In the genomic region with DNA sequence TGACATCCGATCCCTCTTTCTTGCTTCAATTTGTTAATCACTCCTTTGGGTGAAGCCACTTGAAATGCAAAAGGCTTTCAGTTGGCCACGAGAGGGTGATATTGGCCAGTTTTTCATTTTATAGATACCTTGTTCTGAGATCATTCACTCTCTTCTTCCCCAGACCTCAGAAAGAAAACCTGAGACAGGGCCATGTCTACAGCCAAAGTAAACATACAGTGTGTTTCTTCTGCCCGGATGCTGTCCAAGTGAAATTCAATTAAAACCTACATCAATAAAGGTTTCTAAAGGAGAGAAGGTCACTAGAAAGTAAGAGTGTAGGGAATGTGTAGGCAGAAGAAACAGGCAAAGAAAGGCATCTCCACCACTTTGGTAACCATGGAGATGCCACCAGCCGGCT, we compare ENCODE assay signal across 8 cellular contexts. TPM values are rescaled to one million over a fixed set of nuclear protein-coding genes. Genes with fewer than 3 reads are reported as not detected.
A peak's percentile ranks its signal among the peaks of the same experiment; 100 is the strongest.
DNase-seq lines count a peak whose midpoint lies in the region; ATAC-seq and TF ChIP-seq lines count a peak whose summit lies in the region.

No MANE protein-coding gene starts in this region.

- H3K27ac Mint-ChIP-seq in GM23338 = no peak overlapping the region
- no peak overlapping the region for H3K27ac Mint-ChIP-seq in CD4-positive, alpha-beta memory T cell

- peaks cover 2% of the 10 kb centered on the region for H3K27me3 Mint-ChIP-seq in GM23338 (ENCODE audit: insufficient read depth, low read depth, poor library complexity)
- peaks cover 5 to 9% of the 10 kb centered on the region in 2 donors for H3K27me3 Mint-ChIP-seq in CD4-positive, alpha-beta memory T cell

- intact Hi-C loops in tibial artery (cut with DNase I; ENCODE audit: low total_unique reads) = no loop called here
- intact Hi-C loops in CD4-positive, alpha-beta memory T cell (cut with micrococcal nuclease) = no loop called here

- H3K4me2 ChIP-seq in GM23338 = no peak overlapping the region

- no peaks in the 10 kb centered on the region for H3K9me2 ChIP-seq in GM23338 (ENCODE audit: insufficient read depth)

- H3K27ac ChIP-seq in GM23338 (ENCODE audit: low read depth) (no peak overlapping the region), RWPE2 (ENCODE audit: poor library complexity, severe bottlenecking) (no peak overlapping the region), tibial artery (no peak overlapping the region)
- H3K27ac ChIP-seq in CD4-positive, alpha-beta memory T cell (ENCODE audit: low read depth, low read length) = no peak overlapping the region

- POLR2A ChIA-PET in CD4-positive, alpha-beta memory T cell (lab: Charles Lee; ENCODE audit: partially characterized antibody) = no interaction called here

- no peaks in the 10 kb centered on the region for H3K36me3 ChIP-seq in GM23338 (ENCODE audit: insufficient read depth)
- no peaks in the 10 kb centered on the region for H3K36me3 ChIP-seq in RWPE2 (ENCODE audit: low read depth)
- no peaks in the 10 kb centered on the region for H3K36me3 ChIP-seq in tibial artery
- H3K36me3 ChIP-seq in CD4-positive, alpha-beta memory T cell (ENCODE audit: insufficient read depth, low read length) = no peaks in the 10 kb centered on the region

- no peaks in the 10 kb centered on the region for H4K20me1 ChIP-seq in GM23338 (replicated peaks; ENCODE audit: insufficient read depth)

- no peak overlapping the region for H2AFZ ChIP-seq in GM23338

- H3K36me3 Mint-ChIP-seq in GM23338 (ENCODE audit: low read depth) = no peaks in the 10 kb centered on the region
- H3K36me3 Mint-ChIP-seq in CD4-positive, alpha-beta memory T cell = no peaks in the 10 kb centered on the region

- ATAC-seq in GM23338 = peak; percentile 69
- ATAC-seq in RWPE2 (ENCODE audit: low read depth) = peak; percentile 75

- no peaks in the 10 kb centered on the region for H3K9me3 ChIP-seq in RWPE2 (ENCODE audit: severe bottlenecking)
- no peaks in the 10 kb centered on the region for H3K9me3 ChIP-seq in tibial artery
- H3K9me3 ChIP-seq in CD4-positive, alpha-beta memory T cell (ENCODE audit: control insufficient read depth in 1 of 2, low read length in 2 of 2) = no peaks in the 10 kb centered on the region

- H3K4me1 ChIP-seq in GM23338 (ENCODE audit: insufficient read depth) = 0 out of 2 replicates have a peak, but pooled peaks cover 9% of the 10 kb centered on the region
- H3K4me1 ChIP-seq in RWPE2 (ENCODE audit: insufficient read depth, poor library complexity, severe bottlenecking) = peaks cover 5% of the 10 kb centered on the region
- H3K4me1 ChIP-seq in tibial artery = no peaks in the 10 kb centered on the region
- no peaks in the 10 kb centered on the region for H3K4me1 ChIP-seq in CD4-positive, alpha-beta memory T cell (ENCODE audit: insufficient read depth, low read length)

- no peaks in the 10 kb centered on the region for H3K79me2 ChIP-seq in GM23338 (replicated peaks; ENCODE audit: insufficient read depth)

- CTCF ChIA-PET in CD4-positive, alpha-beta memory T cell (lab: Charles Lee; ENCODE audit: partially characterized antibody) = no interaction called here

- peaks cover 5% of the 10 kb centered on the region; the same call in 2 of the 3 replicates for H3K4me1 Mint-ChIP-seq in GM23338
- no peaks in the 10 kb centered on the region for H3K4me1 Mint-ChIP-seq in CD4-positive, alpha-beta memory T cell

- H3K4me3 ChIP-seq in AG09309 (ENCODE audit: control insufficient read depth, low read depth, low read length) (no peak overlapping the region), GM23338 (no peak overlapping the region), RWPE2 (ENCODE audit: severe bottlenecking) (no peak overlapping the region), foreskin fibroblast (ENCODE audit: low read depth in 1 of 2, low read length in 2 of 2) (no peak overlapping the region), tibial artery (no peak overlapping the region)
- no peak overlapping the region for H3K4me3 ChIP-seq in CD4-positive, alpha-beta memory T cell (ENCODE audit: low read length in 2 of 2)

- DNase-seq in AG09309 (ENCODE audit: low read depth) (no peak), GM23338 (ENCODE audit: low spot score) (peak; percentile 72), RWPE2 (ENCODE audit: low spot score) (no peak), foreskin fibroblast (peak; percentile 29 to 63), tibial artery (no peak), NCI-H2029 treated with DMSO at 0.1 percent for 48 hours (lab: John Stamatoyannopoulos, UW) (no peak)
- DNase-seq in activated CD8-positive, alpha-beta memory T cell treated with anti-CD3 and anti-CD28 coated beads for 24 hours = no peak
- no peak for DNase-seq in CD4-positive, alpha-beta memory T cell

- no peaks in the 10 kb centered on the region for H3K9me3 Mint-ChIP-seq in GM23338
- no peaks in the 10 kb centered on the region for H3K9me3 Mint-ChIP-seq in CD4-positive, alpha-beta memory T cell

- TF ChIP-seq CTCF in AG09309 (IDR thresholded peaks at IDR 0.05; ENCODE audit: control insufficient read depth, insufficient read depth, low read depth, low read length, missing control alignments) (peak; percentile 68), GM23338 (conservative IDR thresholded peaks at IDR 0.05; ENCODE audit: low read depth in 2 of 2) (peak; percentile 60 to 68), RWPE2 (IDR thresholded peaks at IDR 0.05; ENCODE audit: poor library complexity, severe bottlenecking) (peak; percentile 94), foreskin fibroblast (IDR thresholded peaks at IDR 0.05; ENCODE audit: low read depth, low read length) (peak; percentile 58), tibial artery (IDR thresholded peaks at IDR 0.05) (peak; percentile 24 to 26)

- H3K27me3 ChIP-seq in GM23338 (ENCODE audit: insufficient read depth) (no peaks in the 10 kb centered on the region), RWPE2 (ENCODE audit: insufficient read depth, poor library complexity, severe bottlenecking) (no peaks in the 10 kb centered on the region), tibial artery (peaks cover 0 to 5% of the 10 kb centered on the region in 2 donors)
- H3K27me3 ChIP-seq in CD4-positive, alpha-beta memory T cell (ENCODE audit: insufficient read depth, low read length) = no peaks in the 10 kb centered on the region

- H3F3A ChIP-seq in GM23338 (replicated peaks; ENCODE audit: low read depth) = no peaks in the 10 kb centered on the region

- no peak overlapping the region for H3K4me3 Mint-ChIP-seq in GM23338
- no peak overlapping the region for H3K4me3 Mint-ChIP-seq in CD4-positive, alpha-beta memory T cell

TF ChIP-seq in GM23338, 12 proteins besides CTCF, POLR2A, EP300 and RAD21 (continues in another document):
- TF ChIP-seq ETS1 (IDR thresholded peaks at IDR 0.05) (no peak), POLR2AphosphoS5 (IDR thresholded peaks at IDR 0.05; ENCODE audit: low read depth) (no peak), STAT1 (IDR thresholded peaks at IDR 0.05; ENCODE audit: unreplicated experiment) (no peak)

RNA-seq across cellular contexts. Expression of gene FMN1, which starts 39.5 kb away (rescaled TPM):
- 1.6 and 2.1 TPM in 2 replicates for total RNA-seq in GM23338 (2014; rRNA removed; shearing (Covaris generic))
- polyA plus RNA-seq in GM23338 (2016; fragmentation: Nextera tagmentation; extraction: Ambion mirVana) = 0.71 and 1.2 TPM in 2 replicates
- under 1 TPM; 0.67 to 0.84 TPM for total RNA-seq in CD4-positive, alpha-beta memory T cell
- under 1 TPM; 0.02 to 0.09 TPM for polyA plus RNA-seq in CD4-positive, alpha-beta memory T cell

Comparison
In these comparisons a context has a peak if more than half of its experiments do, and no peak if none do; other contexts are left out.
1. DNase-seq: peak in GM23338 (single experiment) and foreskin fibroblast (2 of 2); none in AG09309 (single experiment), RWPE2 (single experiment), tibial artery (0 of 2), activated CD8-positive, alpha-beta memory T cell treated with anti-CD3 and anti-CD28 coated beads for 24 hours (single experiment), NCI-H2029 treated with DMSO at 0.1 percent for 48 hours (single experiment) and CD4-positive, alpha-beta memory T cell (0 of 5).
2. CTCF ChIP-seq: peak in every context shown above with its lines; median percentile 94 in RWPE2; 68 in AG09309; 64 in GM23338; 58 in foreskin fibroblast; 25 in tibial artery.